Comparison of ENCODE assay signal across 8 cellular contexts in genomic region chr1:145885738-145886287, GRCh38. TPM values are rescaled to one million over a fixed set of nuclear protein-coding genes. Genes with fewer than 3 reads are reported as not detected.
A peak's percentile ranks its signal among the peaks of the same experiment; 100 is the strongest.
DNase-seq lines count a peak whose midpoint lies in the region; ATAC-seq and TF ChIP-seq lines count a peak whose summit lies in the region.

Gene ANKRD35, minus strand, starts transcription at chr1:145885866. Its CDS starts 108 bp downstream, at chr1:145885758.

- H3K4me1 Mint-ChIP-seq in GM23338: peaks cover 19% of the 10 kb centered on the region; the same call in 2 of the 3 replicates
- H3K4me1 Mint-ChIP-seq in activated T-helper 2 cell treated with anti-CD3 and anti-CD28 coated beads, Interferon-gamma antibody, Interleukin-2, Interleukin-4, amounts not matched to agents 10 μg/mL and 5 μg/mL and 100 μg/mL, durations not matched to agents 14 hours and 24 hours and 36 hours (ENCODE audit: low read depth): peaks cover 15% of the 10 kb centered on the region
- peaks cover 33% of the 10 kb centered on the region for H3K4me1 Mint-ChIP-seq in nephron
- H3K4me1 Mint-ChIP-seq in stimulated activated naive B cell treated with anti-CD40 and anti-IgM and Interleukin-4, amounts not matched to agents 10 μg/mL and 1 μg/mL and 100 μg/mL, for 72 hours: peaks cover 12 to 36% of the 10 kb centered on the region in 2 donors

- H3K4me1 ChIP-seq in DND-41 (ENCODE audit: insufficient read depth, low read length) (peaks cover 14% of the 10 kb centered on the region), GM23338 (ENCODE audit: insufficient read depth) (peaks cover 11% of the 10 kb centered on the region; the same call in 1 of the 2 replicates), KMS-11 (ENCODE audit: low read depth, poor library complexity, severe bottlenecking) (peaks cover 11% of the 10 kb centered on the region)

- no peaks in the 10 kb centered on the region for H3K36me3 ChIP-seq in DND-41 (ENCODE audit: insufficient read depth, low read length)
- no peaks in the 10 kb centered on the region for H3K36me3 ChIP-seq in GM23338 (ENCODE audit: insufficient read depth)
- H3K36me3 ChIP-seq in KMS-11 (ENCODE audit: insufficient read depth): no peaks in the 10 kb centered on the region

- no peaks in the 10 kb centered on the region for H3K9me3 ChIP-seq in DND-41 (ENCODE audit: insufficient read depth, low read length, severe bottlenecking)

- H2AFZ ChIP-seq in DND-41 (ENCODE audit: low read depth, low read length): peak within 1 kb of the TSS; percentile 62
- H2AFZ ChIP-seq in GM23338: peak within 1 kb of the TSS; percentile 98
- H2AFZ ChIP-seq in KMS-11 (ENCODE audit: low read depth): peak within 1 kb of the TSS; percentile 95

- no peak within 1 kb of the TSS for H3K27ac ChIP-seq in DND-41 (ENCODE audit: low read length)
- H3K27ac ChIP-seq in GM23338 (ENCODE audit: low read depth): no peak within 1 kb of the TSS
- no peak within 1 kb of the TSS for H3K27ac ChIP-seq in KMS-11

- H3K79me2 ChIP-seq in DND-41 (ENCODE audit: insufficient read depth, low read length): no peaks in the 10 kb centered on the region
- H3K79me2 ChIP-seq in GM23338 (replicated peaks; ENCODE audit: insufficient read depth): no peaks in the 10 kb centered on the region
- no peaks in the 10 kb centered on the region for H3K79me2 ChIP-seq in KMS-11 (ENCODE audit: insufficient read depth, low read depth)

- TF ChIP-seq CTCF in DND-41 (IDR thresholded peaks at IDR 0.05; ENCODE audit: borderline replicate concordance, extremely low read depth, low read length, poor library complexity, severe bottlenecking): no peak
- no peak for TF ChIP-seq CTCF in GM23338 (conservative IDR thresholded peaks at IDR 0.05; ENCODE audit: low read depth in 2 of 2)
- no peak for TF ChIP-seq CTCF in KMS-11 (conservative IDR thresholded peaks at IDR 0.05; ENCODE audit: low read depth, low read length)
- no peak for TF ChIP-seq CTCF in fibroblast of the aortic adventitia (IDR thresholded peaks at IDR 0.05; ENCODE audit: insufficient read depth, low read length)
- TF ChIP-seq CTCF in nephron (IDR thresholded peaks at IDR 0.05; ENCODE audit: unreplicated experiment in 3 of 3): no peak

- ATAC-seq in DND-41 (ENCODE audit: insufficient read depth, low read depth) (peak; percentile 99), GM23338 (peak; percentile 97)
- ATAC-seq in stimulated activated naive B cell treated with anti-CD40 and anti-IgM and Interleukin-4, amounts not matched to agents 10 μg/mL and 1 μg/mL and 100 μg/mL, for 72 hours (replicated peaks): peak; percentile 100

- H3F3A ChIP-seq in GM23338 (replicated peaks; ENCODE audit: low read depth): no peaks in the 10 kb centered on the region

- DNase-seq in DND-41 (peak; percentile 87), GM23338 (ENCODE audit: low spot score) (peak; percentile 93), RPMI7951 (ENCODE audit: low read depth) (peak; percentile 70), fibroblast of the aortic adventitia (ENCODE audit: low read depth) (no peak)
- DNase-seq in activated T-helper 2 cell treated with anti-CD3 and anti-CD28 coated beads, Interferon-gamma antibody, Interleukin-2, Interleukin-4, amounts not matched to agents 10 μg/mL and 5 μg/mL and 100 μg/mL, durations not matched to agents 14 hours and 24 hours and 36 hours (ENCODE audit: low spot score): peak; percentile 85
- DNase-seq in stimulated activated naive B cell treated with anti-CD40 and anti-IgM and Interleukin-4, amounts not matched to agents 10 μg/mL and 1 μg/mL and 100 μg/mL, for 72 hours: peak; percentile 81

- H3K9me3 Mint-ChIP-seq in GM23338: no peaks in the 10 kb centered on the region
- no peaks in the 10 kb centered on the region for H3K9me3 Mint-ChIP-seq in activated T-helper 2 cell treated with anti-CD3 and anti-CD28 coated beads, Interferon-gamma antibody, Interleukin-2, Interleukin-4, amounts not matched to agents 10 μg/mL and 5 μg/mL and 100 μg/mL, durations not matched to agents 14 hours and 24 hours and 36 hours
- H3K9me3 Mint-ChIP-seq in nephron: no peaks in the 10 kb centered on the region
- H3K9me3 Mint-ChIP-seq in stimulated activated naive B cell treated with anti-CD40 and anti-IgM and Interleukin-4, amounts not matched to agents 10 μg/mL and 1 μg/mL and 100 μg/mL, for 72 hours: no peaks in the 10 kb centered on the region

- H3K9ac ChIP-seq in DND-41 (ENCODE audit: low read depth, low read length): no peak within 1 kb of the TSS
- H3K9ac ChIP-seq in KMS-11: no peak within 1 kb of the TSS

- H3K27ac Mint-ChIP-seq in GM23338 (no peak within 1 kb of the TSS), nephron (peak within 1 kb of the TSS in 2 of 3 experiments; percentile 57 to 84)
- H3K27ac Mint-ChIP-seq in activated T-helper 2 cell treated with anti-CD3 and anti-CD28 coated beads, Interferon-gamma antibody, Interleukin-2, Interleukin-4, amounts not matched to agents 10 μg/mL and 5 μg/mL and 100 μg/mL, durations not matched to agents 14 hours and 24 hours and 36 hours: no peak within 1 kb of the TSS
- H3K27ac Mint-ChIP-seq in stimulated activated naive B cell treated with anti-CD40 and anti-IgM and Interleukin-4, amounts not matched to agents 10 μg/mL and 1 μg/mL and 100 μg/mL, for 72 hours: peak within 1 kb of the TSS; percentile 5

- H3K4me3 Mint-ChIP-seq in GM23338: peak within 1 kb of the TSS; percentile 84
- H3K4me3 Mint-ChIP-seq in activated T-helper 2 cell treated with anti-CD3 and anti-CD28 coated beads, Interferon-gamma antibody, Interleukin-2, Interleukin-4, amounts not matched to agents 10 μg/mL and 5 μg/mL and 100 μg/mL, durations not matched to agents 14 hours and 24 hours and 36 hours (ENCODE audit: low read depth): peak within 1 kb of the TSS; percentile 79
- H3K4me3 Mint-ChIP-seq in nephron: peak within 1 kb of the TSS; percentile 76 to 87 (median 78)
- H3K4me3 Mint-ChIP-seq in stimulated activated naive B cell treated with anti-CD40 and anti-IgM and Interleukin-4, amounts not matched to agents 10 μg/mL and 1 μg/mL and 100 μg/mL, for 72 hours: peak within 1 kb of the TSS; percentile 67 to 89

- H3K4me3 ChIP-seq in DND-41 (ENCODE audit: low read depth in 1 of 2, low read length in 2 of 2): peak within 1 kb of the TSS; percentile 13 to 62; a peak in 3 of 4 replicates
- H3K4me3 ChIP-seq in GM23338: peak within 1 kb of the TSS; percentile 85
- H3K4me3 ChIP-seq in KMS-11 (IDR thresholded peaks at IDR 0.05; ENCODE audit: insufficient read depth, low read depth, low read length): peak within 1 kb of the TSS; percentile 96
- H3K4me3 ChIP-seq in fibroblast of the aortic adventitia (ENCODE audit: low read depth, low read length): peak within 1 kb of the TSS; percentile 75

- intact Hi-C loops in activated T-helper 2 cell treated with anti-CD3 and anti-CD28 coated beads, Interferon-gamma antibody, Interleukin-2, Interleukin-4, amounts not matched to agents 10 μg/mL and 5 μg/mL and 100 μg/mL, durations not matched to agents 14 hours and 24 hours and 36 hours (cut with micrococcal nuclease): no loop called here

- H3K4me2 ChIP-seq in DND-41 (ENCODE audit: insufficient read depth, low read length) (peak within 1 kb of the TSS; percentile 76), GM23338 (peak within 1 kb of the TSS; percentile 91), KMS-11 (peak within 1 kb of the TSS; percentile 79)

- H3K36me3 Mint-ChIP-seq in GM23338 (ENCODE audit: low read depth): no peaks in the 10 kb centered on the region
- H3K36me3 Mint-ChIP-seq in activated T-helper 2 cell treated with anti-CD3 and anti-CD28 coated beads, Interferon-gamma antibody, Interleukin-2, Interleukin-4, amounts not matched to agents 10 μg/mL and 5 μg/mL and 100 μg/mL, durations not matched to agents 14 hours and 24 hours and 36 hours (ENCODE audit: low read depth): no peaks in the 10 kb centered on the region
- H3K36me3 Mint-ChIP-seq in nephron (ENCODE audit: low read depth): no peaks in the 10 kb centered on the region
- H3K36me3 Mint-ChIP-seq in stimulated activated naive B cell treated with anti-CD40 and anti-IgM and Interleukin-4, amounts not matched to agents 10 μg/mL and 1 μg/mL and 100 μg/mL, for 72 hours: no peaks in the 10 kb centered on the region

- H3K9me2 ChIP-seq in GM23338 (ENCODE audit: insufficient read depth): no peaks in the 10 kb centered on the region

- H3K27me3 ChIP-seq in DND-41 (ENCODE audit: insufficient read depth, low read length, poor library complexity) (peaks cover 31% of the 10 kb centered on the region), GM23338 (ENCODE audit: insufficient read depth) (peaks cover 29% of the 10 kb centered on the region), KMS-11 (ENCODE audit: insufficient read depth, low read depth) (peaks cover 25% of the 10 kb centered on the region)

- peaks cover 18% of the 10 kb centered on the region for H3K27me3 Mint-ChIP-seq in GM23338 (ENCODE audit: insufficient read depth, low read depth, poor library complexity)
- H3K27me3 Mint-ChIP-seq in activated T-helper 2 cell treated with anti-CD3 and anti-CD28 coated beads, Interferon-gamma antibody, Interleukin-2, Interleukin-4, amounts not matched to agents 10 μg/mL and 5 μg/mL and 100 μg/mL, durations not matched to agents 14 hours and 24 hours and 36 hours (ENCODE audit: low read depth): peaks cover 30% of the 10 kb centered on the region
- peaks cover 38% of the 10 kb centered on the region for H3K27me3 Mint-ChIP-seq in nephron (ENCODE audit: low read depth)
- H3K27me3 Mint-ChIP-seq in stimulated activated naive B cell treated with anti-CD40 and anti-IgM and Interleukin-4, amounts not matched to agents 10 μg/mL and 1 μg/mL and 100 μg/mL, for 72 hours: peaks cover 16 to 21% of the 10 kb centered on the region in 2 donors

- no peaks in the 10 kb centered on the region for H4K20me1 ChIP-seq in DND-41 (ENCODE audit: insufficient read depth, low read length)
- no peaks in the 10 kb centered on the region for H4K20me1 ChIP-seq in GM23338 (replicated peaks; ENCODE audit: insufficient read depth)
- H4K20me1 ChIP-seq in KMS-11 (ENCODE audit: insufficient read depth): no peaks in the 10 kb centered on the region

TF ChIP-seq in GM23338, 12 proteins besides CTCF, POLR2A, EP300 and RAD21 (continues in another document):
- TF ChIP-seq CREB1 (CRISPR knock-in tag; IDR thresholded peaks at IDR 0.05; ENCODE audit: low read depth) (no peak), STAT1 (IDR thresholded peaks at IDR 0.05; ENCODE audit: unreplicated experiment) (no peak), NANOG (IDR thresholded peaks at IDR 0.05; ENCODE audit: borderline replicate concordance) (no peak)

RNA-seq across cellular contexts. Expression of gene ANKRD35, which starts in this region (rescaled TPM):
- total RNA-seq in GM23338 (2014; rRNA removed; shearing (Covaris generic)): 3.6 and 4.3 TPM in 2 replicates
- 4.9 and 5.6 TPM in 2 replicates for polyA plus RNA-seq in GM23338 (2016; fragmentation: Nextera tagmentation; extraction: Ambion mirVana)
- 0.12 TPM in 1 of 2 replicates, not detected in the other for total RNA-seq in RPMI7951 (2014; rRNA removed; shearing (Covaris generic))
- 0.23 and 0.37 TPM in 2 replicates for total RNA-seq in activated T-helper 2 cell treated with anti-CD3 and anti-CD28 coated beads, Interferon-gamma antibody, Interleukin-2, Interleukin-4, amounts not matched to agents 10 μg/mL and 5 μg/mL and 100 μg/mL, durations not matched to agents 14 hours and 24 hours and 36 hours
- total RNA-seq in fibroblast of the aortic adventitia (ENCODE audit: low replicate concordance): 3.2 and 3.9 TPM in 2 replicates

Comparison
In these comparisons a context has a peak if more than half of its experiments do, and no peak if none do; other contexts are left out.
1. Peak in DNase-seq in RPMI7951; RNA of the gene not detected or under 1 TPM.
2. Peak in DNase-seq in activated T-helper 2 cell treated with anti-CD3 and anti-CD28 coated beads, Interferon-gamma antibody, Interleukin-2, Interleukin-4, amounts not matched to agents 10 μg/mL and 5 μg/mL and 100 μg/mL, durations not matched to agents 14 hours and 24 hours and 36 hours; RNA of the gene not detected or under 1 TPM.
3. H3K4me3 ChIP-seq: peak in every context shown above with its lines; median percentile 96 in KMS-11; 85 in GM23338; 75 in fibroblast of the aortic adventitia; 38 in DND-41.
4. H3K27ac Mint-ChIP-seq: peak in nephron (2 of 3) and stimulated activated naive B cell treated with anti-CD40 and anti-IgM and Interleukin-4, amounts not matched to agents 10 μg/mL and 1 μg/mL and 100 μg/mL, for 72 hours (single experiment); none in GM23338 (single experiment) and activated T-helper 2 cell treated with anti-CD3 and anti-CD28 coated beads, Interferon-gamma antibody, Interleukin-2, Interleukin-4, amounts not matched to agents 10 μg/mL and 5 μg/mL and 100 μg/mL, durations not matched to agents 14 hours and 24 hours and 36 hours (single experiment).
5. Peak in every context shown above with its lines, with median percentiles within 50 percentile points of each other: ATAC-seq, H2AFZ ChIP-seq, H3K4me2 ChIP-seq and H3K4me3 Mint-ChIP-seq.